ENCODE assay signal across 15 cellular contexts in genomic region chr13:95437561-95437960, GRCh38.
DNase-seq lines count a peak whose midpoint lies in the region; FAIRE-seq and TF ChIP-seq lines count a peak whose summit lies in the region.
"Had no signal": no experiment of that assay in that cellular context is flagged by ENCODE, and none has a peak within 500 bp of the region (broad histone marks: within the 10 kb centered on the region; RNA-seq: fewer than 3 reads in every experiment).

No MANE protein-coding gene starts in this region.

- dilution Hi-C loops in endothelial cell of umbilical vein (cut with MboI; ENCODE audit: extremely low pct_ligation_motif_present, low sequenced_read_pairs), result no loop called here

- no TSS peak for BruUV-seq in endothelial cell of umbilical vein (replicated peaks; lab: Mats Ljungman, UMichigan)

- H3K27ac ChIP-seq in endothelial cell of umbilical vein (ENCODE audit: insufficient read depth, low read depth, low read length), result no peak overlapping the region
- H3K27ac ChIP-seq: RWPE1 had no signal

- no peaks in the 10 kb centered on the region for H3K36me3 ChIP-seq in endothelial cell of umbilical vein (ENCODE audit: control insufficient read depth in 2 of 2, extremely low read depth in 1 of 2, insufficient read depth in 2 of 2, low read length in 2 of 2)

- no peaks in the 10 kb centered on the region for H3K9me1 ChIP-seq in endothelial cell of umbilical vein (replicated peaks; ENCODE audit: control insufficient read depth, extremely low read depth, insufficient read depth, low read length)

- no peaks in the 10 kb centered on the region for H4K20me1 ChIP-seq in endothelial cell of umbilical vein (replicated peaks; ENCODE audit: control insufficient read depth, extremely low read depth, insufficient read depth, low read length)

- FAIRE-seq in GM12892 (lab: Jason Lieb, UNC), result peak; percentile 42
- peak; percentile 67 for FAIRE-seq in endothelial cell of umbilical vein (lab: Jason Lieb, UNC)
- FAIRE-seq: G401.6 had no signal

- TF ChIP-seq POLR2A in GM12892 (IDR thresholded peaks at IDR 0.05; ENCODE audit: low read depth, low read length), result no peak
- no peak for TF ChIP-seq POLR2A in endothelial cell of umbilical vein (IDR thresholded peaks at IDR 0.05; ENCODE audit: low read depth, low read length)

- no peak overlapping the region for H2AFZ ChIP-seq in endothelial cell of umbilical vein (ENCODE audit: low read depth, low read length)

- no peaks in the 10 kb centered on the region for H3K79me2 ChIP-seq in endothelial cell of umbilical vein (ENCODE audit: control insufficient read depth, insufficient read depth, low read length)

- no peak for TF ChIP-seq CTCF in endothelial cell of umbilical vein (IDR thresholded peaks at IDR 0.05; ENCODE audit: extremely low read depth in 1 of 2, insufficient read depth in 1 of 2, low read depth in 1 of 2, low read length in 2 of 2)

- no peak overlapping the region for H3K9ac ChIP-seq in endothelial cell of umbilical vein (replicated peaks; ENCODE audit: extremely low read depth, insufficient read depth, low read length)

- no peak overlapping the region for H3K4me3 ChIP-seq in endothelial cell of umbilical vein (replicated peaks in 1 of 3; ENCODE audit: insufficient read depth in 1 of 3, low read depth in 1 of 3, low read length in 3 of 3)

- H3K4me2 ChIP-seq in endothelial cell of umbilical vein (ENCODE audit: insufficient read depth, low read length), result no peak overlapping the region

- no peaks in the 10 kb centered on the region for H3K9me3 ChIP-seq in endothelial cell of umbilical vein (replicated peaks; ENCODE audit: control insufficient read depth, insufficient read depth, low read length)

- DNase-seq in GM12892 (ENCODE audit: insufficient read length) (no peak), RPMI7951 (ENCODE audit: low read depth) (peak; percentile 12), endothelial cell of umbilical vein (ENCODE audit: low read depth, low spot score) (peak; percentile 6), renal cortical epithelial cell (ENCODE audit: low read depth) (peak; percentile 9), medulla oblongata (ENCODE audit: extremely low spot score) (no peak), glomerular visceral epithelial cell (ENCODE audit: extremely low spot score) (no peak), NOMO-1 (lab: John Stamatoyannopoulos, UW; ENCODE audit: unreplicated experiment in 2 of 2) (no peak)
- DNase-seq: DMS 273 treated with DMSO at 0.1 percent for 48 hours, DND-41, Kasumi-1, MM.1S, NCI-H1092 treated with DMSO at 0.1 percent for 48 hours, NCI-H2081 treated with DMSO at 0.1 percent for 48 hours had no signal

- POLR2A ChIA-PET in endothelial cell of umbilical vein (lab: Charles Lee), result no interaction called here

- CTCF ChIA-PET in endothelial cell of umbilical vein (lab: Charles Lee), result interaction anchor here (0.6 to 1.3 kb wide), 3 partner anchors 33 to 248 kb away, joined by 3 to 7 read pairs (median 4); no protein-coding TSS in a partner anchor

- H3K27me3 ChIP-seq in endothelial cell of umbilical vein (ENCODE audit: control insufficient read depth in 2 of 2, insufficient read depth in 2 of 2, low read length in 2 of 2), result peaks cover 0 to 7% of the 10 kb centered on the region in 2 experiments

- intact Hi-C loops in endothelial cell of umbilical vein (cut with micrococcal nuclease), result no loop called here

- no peaks in the 10 kb centered on the region for H3K4me1 ChIP-seq in endothelial cell of umbilical vein (ENCODE audit: control insufficient read depth, extremely low read depth, insufficient read depth, low read length)

TF ChIP-seq in endothelial cell of umbilical vein, 7 proteins besides CTCF, POLR2A, EP300 and RAD21:
- TF ChIP-seq MYC (IDR thresholded peaks at IDR 0.05; ENCODE audit: low read depth, low read length), result no peak
- no peak for TF ChIP-seq GATA2 (IDR thresholded peaks at IDR 0.05; ENCODE audit: insufficient read depth, insufficient read length, low read depth, low read length)
- TF ChIP-seq EZH2 (IDR thresholded peaks at IDR 0.05; ENCODE audit: borderline replicate concordance, low read depth, low read length, severe bottlenecking), result no peak
TF ChIP-seq in endothelial cell of umbilical vein: peak in this region for 0.

Comparison
In these comparisons a context has a peak if more than half of its experiments do, and no peak if none do; other contexts are left out.
1. DNase-seq: peak in RPMI7951 (single experiment), endothelial cell of umbilical vein (single experiment) and renal cortical epithelial cell (single experiment); none in GM12892 (single experiment), medulla oblongata (single experiment), glomerular visceral epithelial cell (single experiment) and NOMO-1 (0 of 2).